ENCODE assay signal across 1 cellular context in the genomic region with DNA sequence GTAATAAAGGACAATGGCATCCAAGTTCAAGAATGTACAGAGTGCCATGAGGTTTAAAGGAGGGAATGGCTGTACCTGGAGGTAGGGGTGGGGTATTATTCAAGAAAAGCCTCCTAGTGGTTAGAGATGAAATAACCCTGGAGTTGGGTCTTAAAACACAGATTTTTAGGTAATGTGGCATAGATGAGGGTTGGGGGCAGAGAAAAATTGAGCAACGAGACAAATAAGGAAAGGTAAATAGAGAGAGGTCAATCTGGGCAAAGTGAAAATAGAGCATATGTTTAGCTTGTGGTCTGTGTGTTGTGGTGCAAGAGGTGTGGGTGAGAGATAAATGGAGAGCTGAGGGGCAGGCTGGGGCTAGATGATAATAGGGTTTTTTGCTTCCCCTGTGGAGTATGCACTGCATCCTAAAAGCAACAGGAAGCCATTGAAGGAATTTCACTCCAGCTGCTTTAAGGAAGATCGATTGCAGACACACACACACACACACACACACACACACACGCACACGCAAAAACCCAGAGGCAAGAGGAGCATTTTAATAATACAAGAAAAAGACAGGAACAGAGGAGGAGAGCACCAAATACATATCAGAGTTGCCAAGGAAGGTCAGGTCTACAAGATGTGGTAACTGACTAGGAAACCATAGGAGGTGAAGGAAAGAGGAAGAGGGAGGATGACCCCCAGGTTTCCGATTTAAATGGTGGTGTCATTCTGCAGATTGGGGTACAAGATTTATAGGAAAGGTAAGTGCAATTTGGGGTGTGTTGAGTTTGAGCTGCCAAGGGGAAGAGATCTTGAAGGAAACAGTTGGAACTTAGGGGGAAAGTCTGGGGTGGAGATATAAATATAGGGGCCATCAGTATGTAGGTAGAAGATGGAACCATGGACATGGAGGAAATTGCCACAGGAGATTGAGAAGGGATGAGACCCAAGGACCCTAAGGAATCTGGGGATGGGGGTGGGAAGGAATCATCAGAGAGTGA.
TF ChIP-seq lines count a peak whose summit lies in the region.

No MANE protein-coding gene starts in this region.

TF ChIP-seq in HepG2, 621 proteins besides CTCF, POLR2A, EP300 and RAD21 (continued from another document):
- TF ChIP-seq KLF9 (CRISPR knock-in tag; IDR thresholded peaks at IDR 0.05; ENCODE audit: low read depth) (no peak; the same call in 1 of the 2 replicates), ESRRA (CRISPR knock-in tag; IDR thresholded peaks at IDR 0.05; ENCODE audit: low read depth) (peak; percentile 98), THYN1 (CRISPR knock-in tag; IDR thresholded peaks at IDR 0.05; ENCODE audit: borderline replicate concordance, low read depth) (no peak), ARID3A (IDR thresholded peaks at IDR 0.05; ENCODE audit: low read depth, low read length) (peak; percentile 90), ATF4 (CRISPR knock-in tag; IDR thresholded peaks at IDR 0.05) (peak in 1 of 2 experiments; percentile 80; a peak in 1 of 4 replicates), MEIS2 (CRISPR knock-in tag; IDR thresholded peaks at IDR 0.05) (peak; percentile 72; the same call in 1 of the 2 replicates), JUNB (CRISPR knock-in tag; IDR thresholded peaks at IDR 0.05; ENCODE audit: borderline replicate concordance) (peak; percentile 87; the same call in 1 of the 2 replicates), RCOR2 (CRISPR knock-in tag; IDR thresholded peaks at IDR 0.05) (peak; percentile 98), NFIB (CRISPR knock-in tag; IDR thresholded peaks at IDR 0.05; ENCODE audit: borderline replicate concordance) (0 out of 2 replicates have a peak, but pooled peaks have one; percentile 40), ZBTB7B (CRISPR knock-in tag; IDR thresholded peaks at IDR 0.05) (peak; percentile 92; the same call in 1 of the 2 replicates), ZNF468 (CRISPR knock-in tag; IDR thresholded peaks at IDR 0.05) (no peak), ZFP37 (CRISPR knock-in tag; IDR thresholded peaks at IDR 0.05; ENCODE audit: borderline replicate concordance) (no peak), NR2C2 (CRISPR knock-in tag; IDR thresholded peaks at IDR 0.05; ENCODE audit: borderline replicate concordance) (peak; percentile 86), TFAP4 (IDR thresholded peaks at IDR 0.05; ENCODE audit: borderline replicate concordance, low read depth) (peak; percentile 88), ZNF552 (CRISPR knock-in tag; IDR thresholded peaks at IDR 0.05; ENCODE audit: borderline replicate concordance) (0 out of 2 replicates have a peak, but pooled peaks have one; percentile 40), ZNF205 (CRISPR knock-in tag; IDR thresholded peaks at IDR 0.05) (peak; percentile 78; the same call in 1 of the 2 replicates), ZNF746 (CRISPR knock-in tag; IDR thresholded peaks at IDR 0.05) (peak; percentile 70; the same call in 1 of the 2 replicates), PAX8 (CRISPR knock-in tag; IDR thresholded peaks at IDR 0.05; ENCODE audit: borderline replicate concordance) (no peak), KAT8 (CRISPR knock-in tag; IDR thresholded peaks at IDR 0.05) (peak; percentile 89), ADNP (CRISPR knock-in tag; IDR thresholded peaks at IDR 0.05) (peak; percentile 85), PCBP1 (IDR thresholded peaks at IDR 0.05; ENCODE audit: borderline replicate concordance, low read depth, low read length) (no peak), HMGA1 (CRISPR knock-in tag; conservative IDR thresholded peaks at IDR 0.05) (no peak), ZNF747 (CRISPR knock-in tag; IDR thresholded peaks at IDR 0.05; ENCODE audit: borderline replicate concordance) (0 out of 2 replicates have a peak, but pooled peaks have one; percentile 59), KLF6 (CRISPR knock-in tag; IDR thresholded peaks at IDR 0.05) (peak; percentile 56; the same call in 1 of the 2 replicates), U2AF1 (optimal IDR thresholded peaks at IDR 0.05; ENCODE audit: low read depth, low read length) (peak; percentile 55), ZSCAN25 (CRISPR knock-in tag; IDR thresholded peaks at IDR 0.05) (peak; percentile 87), YEATS4 (CRISPR knock-in tag; IDR thresholded peaks at IDR 0.05; ENCODE audit: borderline replicate concordance) (peak; percentile 72; the same call in 1 of the 2 replicates), ZNF879 (CRISPR knock-in tag; IDR thresholded peaks at IDR 0.05) (no peak), ZBTB7A (CRISPR knock-in tag; IDR thresholded peaks at IDR 0.05) (no peak), ZNF781 (CRISPR knock-in tag; IDR thresholded peaks at IDR 0.05; ENCODE audit: borderline replicate concordance, not compliant biosample characterization) (peak; percentile 37)
- TF ChIP-seq, protein P1, sequence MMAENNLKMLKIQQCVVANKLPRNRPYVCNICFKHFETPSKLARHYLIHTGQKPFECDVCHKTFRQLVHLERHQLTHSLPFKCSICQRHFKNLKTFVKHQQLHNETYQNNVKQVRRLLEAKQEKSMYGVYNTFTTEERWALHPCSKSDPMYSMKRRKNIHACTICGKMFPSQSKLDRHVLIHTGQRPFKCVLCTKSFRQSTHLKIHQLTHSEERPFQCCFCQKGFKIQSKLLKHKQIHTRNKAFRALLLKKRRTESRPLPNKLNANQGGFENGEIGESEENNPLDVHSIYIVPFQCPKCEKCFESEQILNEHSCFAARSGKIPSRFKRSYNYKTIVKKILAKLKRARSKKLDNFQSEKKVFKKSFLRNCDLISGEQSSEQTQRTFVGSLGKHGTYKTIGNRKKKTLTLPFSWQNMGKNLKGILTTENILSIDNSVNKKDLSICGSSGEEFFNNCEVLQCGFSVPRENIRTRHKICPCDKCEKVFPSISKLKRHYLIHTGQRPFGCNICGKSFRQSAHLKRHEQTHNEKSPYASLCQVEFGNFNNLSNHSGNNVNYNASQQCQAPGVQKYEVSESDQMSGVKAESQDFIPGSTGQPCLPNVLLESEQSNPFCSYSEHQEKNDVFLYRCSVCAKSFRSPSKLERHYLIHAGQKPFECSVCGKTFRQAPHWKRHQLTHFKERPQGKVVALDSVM (CRISPR knock-in tag; IDR thresholded peaks at IDR 0.05), result 0 out of 2 replicates have a peak, but pooled peaks have one; percentile 25
- TF ChIP-seq, protein P2, sequence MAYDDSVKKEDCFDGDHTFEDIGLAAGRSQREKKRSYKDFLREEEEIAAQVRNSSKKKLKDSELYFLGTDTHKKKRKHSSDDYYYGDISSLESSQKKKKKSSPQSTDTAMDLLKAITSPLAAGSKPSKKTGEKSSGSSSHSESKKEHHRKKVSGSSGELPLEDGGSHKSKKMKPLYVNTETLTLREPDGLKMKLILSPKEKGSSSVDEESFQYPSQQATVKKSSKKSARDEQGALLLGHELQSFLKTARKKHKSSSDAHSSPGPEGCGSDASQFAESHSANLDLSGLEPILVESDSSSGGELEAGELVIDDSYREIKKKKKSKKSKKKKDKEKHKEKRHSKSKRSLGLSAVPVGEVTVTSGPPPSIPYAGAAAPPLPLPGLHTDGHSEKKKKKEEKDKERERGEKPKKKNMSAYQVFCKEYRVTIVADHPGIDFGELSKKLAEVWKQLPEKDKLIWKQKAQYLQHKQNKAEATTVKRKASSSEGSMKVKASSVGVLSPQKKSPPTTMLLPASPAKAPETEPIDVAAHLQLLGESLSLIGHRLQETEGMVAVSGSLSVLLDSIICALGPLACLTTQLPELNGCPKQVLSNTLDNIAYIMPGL (CRISPR knock-in tag; IDR thresholded peaks at IDR 0.05; ENCODE audit: borderline replicate concordance in 1 of 2, low read depth in 1 of 2), result peak; percentile 75 to 77; a peak in 3 of 4 replicates
- TF ChIP-seq, protein P3, sequence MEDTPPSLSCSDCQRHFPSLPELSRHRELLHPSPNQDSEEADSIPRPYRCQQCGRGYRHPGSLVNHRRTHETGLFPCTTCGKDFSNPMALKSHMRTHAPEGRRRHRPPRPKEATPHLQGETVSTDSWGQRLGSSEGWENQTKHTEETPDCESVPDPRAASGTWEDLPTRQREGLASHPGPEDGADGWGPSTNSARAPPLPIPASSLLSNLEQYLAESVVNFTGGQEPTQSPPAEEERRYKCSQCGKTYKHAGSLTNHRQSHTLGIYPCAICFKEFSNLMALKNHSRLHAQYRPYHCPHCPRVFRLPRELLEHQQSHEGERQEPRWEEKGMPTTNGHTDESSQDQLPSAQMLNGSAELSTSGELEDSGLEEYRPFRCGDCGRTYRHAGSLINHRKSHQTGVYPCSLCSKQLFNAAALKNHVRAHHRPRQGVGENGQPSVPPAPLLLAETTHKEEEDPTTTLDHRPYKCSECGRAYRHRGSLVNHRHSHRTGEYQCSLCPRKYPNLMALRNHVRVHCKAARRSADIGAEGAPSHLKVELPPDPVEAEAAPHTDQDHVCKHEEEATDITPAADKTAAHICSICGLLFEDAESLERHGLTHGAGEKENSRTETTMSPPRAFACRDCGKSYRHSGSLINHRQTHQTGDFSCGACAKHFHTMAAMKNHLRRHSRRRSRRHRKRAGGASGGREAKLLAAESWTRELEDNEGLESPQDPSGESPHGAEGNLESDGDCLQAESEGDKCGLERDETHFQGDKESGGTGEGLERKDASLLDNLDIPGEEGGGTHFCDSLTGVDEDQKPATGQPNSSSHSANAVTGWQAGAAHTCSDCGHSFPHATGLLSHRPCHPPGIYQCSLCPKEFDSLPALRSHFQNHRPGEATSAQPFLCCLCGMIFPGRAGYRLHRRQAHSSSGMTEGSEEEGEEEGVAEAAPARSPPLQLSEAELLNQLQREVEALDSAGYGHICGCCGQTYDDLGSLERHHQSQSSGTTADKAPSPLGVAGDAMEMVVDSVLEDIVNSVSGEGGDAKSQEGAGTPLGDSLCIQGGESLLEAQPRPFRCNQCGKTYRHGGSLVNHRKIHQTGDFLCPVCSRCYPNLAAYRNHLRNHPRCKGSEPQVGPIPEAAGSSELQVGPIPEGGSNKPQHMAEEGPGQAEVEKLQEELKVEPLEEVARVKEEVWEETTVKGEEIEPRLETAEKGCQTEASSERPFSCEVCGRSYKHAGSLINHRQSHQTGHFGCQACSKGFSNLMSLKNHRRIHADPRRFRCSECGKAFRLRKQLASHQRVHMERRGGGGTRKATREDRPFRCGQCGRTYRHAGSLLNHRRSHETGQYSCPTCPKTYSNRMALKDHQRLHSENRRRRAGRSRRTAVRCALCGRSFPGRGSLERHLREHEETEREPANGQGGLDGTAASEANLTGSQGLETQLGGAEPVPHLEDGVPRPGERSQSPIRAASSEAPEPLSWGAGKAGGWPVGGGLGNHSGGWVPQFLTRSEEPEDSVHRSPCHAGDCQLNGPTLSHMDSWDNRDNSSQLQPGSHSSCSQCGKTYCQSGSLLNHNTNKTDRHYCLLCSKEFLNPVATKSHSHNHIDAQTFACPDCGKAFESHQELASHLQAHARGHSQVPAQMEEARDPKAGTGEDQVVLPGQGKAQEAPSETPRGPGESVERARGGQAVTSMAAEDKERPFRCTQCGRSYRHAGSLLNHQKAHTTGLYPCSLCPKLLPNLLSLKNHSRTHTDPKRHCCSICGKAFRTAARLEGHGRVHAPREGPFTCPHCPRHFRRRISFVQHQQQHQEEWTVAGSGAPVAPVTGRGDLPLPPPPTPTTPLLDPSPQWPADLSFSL (CRISPR knock-in tag; IDR thresholded peaks at IDR 0.05), result peak; percentile 96
TF ChIP-seq in HepG2: peak in this region for 339.
